Comparison of ENCODE assay signal across 1 cellular context in genomic region chr9:111896942-111897830, GRCh38.
TF ChIP-seq lines count a peak whose summit lies in the region.

No MANE protein-coding gene starts in this region.

TF ChIP-seq in HepG2, 621 proteins besides CTCF, POLR2A, EP300 and RAD21 (continued from another document and continues in another):
- TF ChIP-seq HIC2 (CRISPR knock-in tag; IDR thresholded peaks at IDR 0.05; ENCODE audit: low read depth): no peak
- TF ChIP-seq NRL (CRISPR knock-in tag; IDR thresholded peaks at IDR 0.05; ENCODE audit: borderline replicate concordance): peak; percentile 40; the same call in 1 of the 2 replicates
- 0 out of 2 replicates have a peak, but pooled peaks have one; percentile 16 for TF ChIP-seq MTA1 (CRISPR knock-in tag; IDR thresholded peaks at IDR 0.05; ENCODE audit: borderline replicate concordance)
- TF ChIP-seq CENPT (CRISPR knock-in tag; IDR thresholded peaks at IDR 0.05; ENCODE audit: low read depth): no peak
- no peak for TF ChIP-seq ZNF24 (IDR thresholded peaks at IDR 0.05)
- TF ChIP-seq REXO4 (CRISPR knock-in tag; IDR thresholded peaks at IDR 0.05; ENCODE audit: borderline replicate concordance): no peak
- TF ChIP-seq GPN1 (CRISPR knock-in tag; IDR thresholded peaks at IDR 0.05; ENCODE audit: borderline replicate concordance): no peak
- TF ChIP-seq FOXJ3 (CRISPR knock-in tag; IDR thresholded peaks at IDR 0.05; ENCODE audit: borderline replicate concordance): no peak
- no peak; the same call in 1 of the 2 replicates for TF ChIP-seq ZNF703 (CRISPR knock-in tag; IDR thresholded peaks at IDR 0.05; ENCODE audit: borderline replicate concordance)
- 0 out of 2 replicates have a peak, but pooled peaks have one; percentile 47 for TF ChIP-seq ZNF350 (CRISPR knock-in tag; IDR thresholded peaks at IDR 0.05; ENCODE audit: borderline replicate concordance, low read depth)
- TF ChIP-seq ARHGAP35 (CRISPR knock-in tag; IDR thresholded peaks at IDR 0.05; ENCODE audit: borderline replicate concordance): no peak
- TF ChIP-seq SKIL (CRISPR knock-in tag; IDR thresholded peaks at IDR 0.05; ENCODE audit: borderline replicate concordance): no peak
- TF ChIP-seq ZNF839 (CRISPR knock-in tag; IDR thresholded peaks at IDR 0.05; ENCODE audit: borderline replicate concordance): no peak
- TF ChIP-seq ZSCAN9 (CRISPR knock-in tag; IDR thresholded peaks at IDR 0.05; ENCODE audit: borderline replicate concordance): no peak
- TF ChIP-seq THAP9 (CRISPR knock-in tag; IDR thresholded peaks at IDR 0.05; ENCODE audit: borderline replicate concordance): 0 out of 2 replicates have a peak, but pooled peaks have one; percentile 24
- no peak for TF ChIP-seq TBX2 (CRISPR knock-in tag; IDR thresholded peaks at IDR 0.05; ENCODE audit: borderline replicate concordance)
- no peak for TF ChIP-seq RBFOX2 (IDR thresholded peaks at IDR 0.05; ENCODE audit: low read depth, low read length)
- no peak for TF ChIP-seq ZSCAN25 (CRISPR knock-in tag; IDR thresholded peaks at IDR 0.05)
- no peak for TF ChIP-seq ZNF770 (CRISPR knock-in tag; IDR thresholded peaks at IDR 0.05)
- TF ChIP-seq YEATS4 (CRISPR knock-in tag; IDR thresholded peaks at IDR 0.05; ENCODE audit: borderline replicate concordance): no peak
- no peak for TF ChIP-seq GMEB2 (CRISPR knock-in tag; IDR thresholded peaks at IDR 0.05; ENCODE audit: low read depth)
- no peak for TF ChIP-seq ZNF510 (CRISPR knock-in tag; IDR thresholded peaks at IDR 0.05; ENCODE audit: low read depth)
- TF ChIP-seq ZBTB4 (CRISPR knock-in tag; IDR thresholded peaks at IDR 0.05; ENCODE audit: borderline replicate concordance): no peak
- TF ChIP-seq ZNF12 (CRISPR knock-in tag; IDR thresholded peaks at IDR 0.05): no peak
- TF ChIP-seq ELF4 (CRISPR knock-in tag; IDR thresholded peaks at IDR 0.05; ENCODE audit: borderline replicate concordance): no peak; the same call in 1 of the 2 replicates
- no peak for TF ChIP-seq NCOA1 (CRISPR knock-in tag; IDR thresholded peaks at IDR 0.05)
- no peak for TF ChIP-seq ZFP90 (CRISPR knock-in tag; IDR thresholded peaks at IDR 0.05; ENCODE audit: borderline replicate concordance)
- TF ChIP-seq ZNF569 (CRISPR knock-in tag; IDR thresholded peaks at IDR 0.05; ENCODE audit: borderline replicate concordance): no peak
- no peak for TF ChIP-seq ONECUT2 (CRISPR knock-in tag; IDR thresholded peaks at IDR 0.05)
- TF ChIP-seq TFDP2 (CRISPR knock-in tag; IDR thresholded peaks at IDR 0.05): no peak
- TF ChIP-seq SP5 (CRISPR knock-in tag; IDR thresholded peaks at IDR 0.05; ENCODE audit: borderline replicate concordance, low read depth): no peak
- TF ChIP-seq FOXA1 (IDR thresholded peaks at IDR 0.05): no peak
- no peak for TF ChIP-seq FOXA1 (CRISPR knock-in tag; IDR thresholded peaks at IDR 0.05)
- no peak for TF ChIP-seq MLXIP (CRISPR knock-in tag; IDR thresholded peaks at IDR 0.05; ENCODE audit: borderline replicate concordance)
- no peak for TF ChIP-seq MZF1 (CRISPR knock-in tag; IDR thresholded peaks at IDR 0.05; ENCODE audit: borderline replicate concordance)
- TF ChIP-seq AFF4 (CRISPR knock-in tag; IDR thresholded peaks at IDR 0.05): no peak
- TF ChIP-seq ISL2 (CRISPR knock-in tag; IDR thresholded peaks at IDR 0.05): no peak
